10 cellular contexts compared by ENCODE assay signal in the genomic region with DNA sequence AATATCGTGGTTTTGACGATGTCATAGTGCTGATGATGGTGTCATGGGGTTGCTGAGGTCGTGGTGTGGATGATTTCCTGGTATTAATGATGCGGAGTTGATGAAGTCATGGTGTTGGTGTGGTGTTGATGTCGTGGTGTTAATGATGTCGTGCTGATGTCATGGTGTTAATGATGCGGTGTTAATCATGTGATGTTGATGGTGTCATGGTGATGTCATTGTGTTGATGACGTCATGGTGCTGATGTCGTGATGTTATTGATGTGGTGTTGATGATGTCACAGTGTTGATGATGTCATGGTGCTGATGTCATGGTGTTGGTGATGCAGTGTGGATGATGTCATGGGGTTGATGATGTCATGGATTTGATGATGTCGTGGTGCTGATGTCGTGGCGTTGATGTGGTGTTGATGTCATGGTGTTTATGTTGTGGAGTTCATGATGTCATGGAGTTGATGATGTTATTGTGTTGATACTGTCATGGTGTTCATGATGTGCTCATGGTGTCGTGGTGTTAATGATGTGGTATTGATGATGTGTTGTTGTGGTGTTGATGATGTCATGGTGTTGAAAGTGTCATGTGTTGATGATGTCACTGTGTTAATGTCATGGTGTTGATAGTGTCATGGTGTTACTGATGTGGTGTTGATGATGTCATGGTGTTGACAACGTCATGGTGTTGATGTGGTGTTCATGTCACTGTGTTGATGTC. TPM values are rescaled to one million over a fixed set of nuclear protein-coding genes. Genes with fewer than 3 reads are reported as not detected.
A peak's percentile ranks its signal among the peaks of the same experiment; 100 is the strongest.
DNase-seq lines count a peak whose midpoint lies in the region; ATAC-seq, FAIRE-seq and TF ChIP-seq lines count a peak whose summit lies in the region.
"Had no signal": no experiment of that assay in that cellular context is flagged by ENCODE, and none has a peak within 500 bp of the region (broad histone marks: within the 10 kb centered on the region; RNA-seq: fewer than 3 reads in every experiment).

No MANE protein-coding gene starts in this region.

- TF ChIP-seq CTCF in A549 (IDR thresholded peaks at IDR 0.05) (no peak), tibial nerve (IDR thresholded peaks at IDR 0.05) (no peak)

- CTCF ChIA-PET in A549 (lab: Yijun Ruan, JAX): no interaction called here

- 52% methylated on average over 14 of the region's 14 CpGs for WGBS in A549 (ENCODE audit: missing lambda C conversion rate)
- 94% methylated on average over 14 of the region's 14 CpGs for WGBS in tibial nerve, 2 donors

- H3K27me3 ChIP-seq in SJCRH30 (no peaks in the 10 kb centered on the region), tibial nerve (peaks cover 0 to 20% of the 10 kb centered on the region in 2 donors)

- DNase-seq in A549 (ENCODE audit: low read depth in 1 of 2, low spot score in 1 of 2): peak; percentile 26 to 76
- peak; percentile 26 for DNase-seq in DMS114 treated with DMSO at 0.1 percent for 48 hours (lab: John Stamatoyannopoulos, UW; ENCODE audit: unreplicated experiment)
- DNase-seq in SJCRH30: peak; percentile 17 to 34
- peak; percentile 29 to 49 for DNase-seq in dermis microvascular lymphatic vessel endothelial cell (ENCODE audit: low read depth in 2 of 2)
- no peak for DNase-seq in GDM1 (lab: John Stamatoyannopoulos, UW)
- no peak for DNase-seq in ecto neural progenitor cell (ENCODE audit: low spot score)
- no peak for DNase-seq in D341Med (ENCODE audit: low spot score)
- no peak for DNase-seq in tibial nerve (ENCODE audit: low spot score in 2 of 2)
- DNase-seq: NCI-H226 had no signal

- no peak for TF ChIP-seq RAD21 in A549 (conservative IDR thresholded peaks at IDR 0.05 in 1 of 2, IDR thresholded peaks at IDR 0.05 in 1 of 2)

- H3K36me3 ChIP-seq in SJCRH30 (no peaks in the 10 kb centered on the region), tibial nerve (no peaks in the 10 kb centered on the region)

- TF ChIP-seq EP300 in A549 (IDR thresholded peaks at IDR 0.05) (no peak), tibial nerve (IDR thresholded peaks at IDR 0.05) (no peak)

- H3K4me3 ChIP-seq in A549: no peak overlapping the region
- H3K4me3 ChIP-seq in SJCRH30: no peak overlapping the region
- no peak overlapping the region for H3K4me3 ChIP-seq in tibial nerve

- FAIRE-seq in A549 (lab: Jason Lieb, UNC): peak; percentile 28

- H3K4me1 ChIP-seq in A549 (no peaks in the 10 kb centered on the region), SJCRH30 (no peaks in the 10 kb centered on the region), tibial nerve (no peaks in the 10 kb centered on the region)

- H3K27ac ChIP-seq in A549 (no peak overlapping the region), SJCRH30 (no peak overlapping the region), tibial nerve (no peak overlapping the region)

- no peak for ATAC-seq in A549

- no peak overlapping the region for H3K4me2 ChIP-seq in A549

- no peaks in the 10 kb centered on the region for H3K9me3 ChIP-seq in A549
- H3K9me3 ChIP-seq in SJCRH30 (replicated peaks): no peaks in the 10 kb centered on the region
- H3K9me3 ChIP-seq in tibial nerve: no peaks in the 10 kb centered on the region

- TF ChIP-seq POLR2A in A549 (IDR thresholded peaks at IDR 0.05; ENCODE audit: low read length) (no peak), tibial nerve (IDR thresholded peaks at IDR 0.05) (no peak)

- POLR2A ChIA-PET in A549 (lab: Yijun Ruan, JAX): no interaction called here

TF ChIP-seq in A549, 52 proteins besides CTCF, POLR2A, EP300 and RAD21:
- 0 out of 2 replicates have a peak, but pooled peaks have one; percentile 8 for TF ChIP-seq FOXS1 (CRISPR knock-in tag; IDR thresholded peaks at IDR 0.05)
- no peak for TF ChIP-seq FOSL2 (IDR thresholded peaks at IDR 0.05)
- peak; percentile 88 for TF ChIP-seq FOSL2 (CRISPR knock-in tag; IDR thresholded peaks at IDR 0.05)
- no peak for TF ChIP-seq JUNB (IDR thresholded peaks at IDR 0.05)
- no peak for TF ChIP-seq TFCP2L1 (CRISPR knock-in tag; IDR thresholded peaks at IDR 0.05)
- TF ChIP-seq CHD2 (IDR thresholded peaks at IDR 0.05; ENCODE audit: low read length, partially characterized antibody): no peak
- TF ChIP-seq HES2 (IDR thresholded peaks at IDR 0.05): no peak

RNA-seq across cellular contexts. Expression of gene RIMBP2, which starts 48.5 kb away (rescaled TPM):
- polyA plus RNA-seq in A549 (2011; rRNA removed) (0.07 TPM in 1 of 2 replicates, not detected in the other), A549 (2017; fragmentation: RNase III; extraction: RNeasy Plus Mini Kit Qiagen cat#74134 plus additional on column Dnase treatment) (not detected in 3 replicates)
- polyA plus RNA-seq in A549 (2012; cell fraction: cytosol; rRNA removed): 0.04 TPM in 1 of 2 replicates, not detected in the other
- not detected in 2 replicates for polyA plus RNA-seq in A549 (2012; cell fraction: nucleus; rRNA removed)
- polyA minus RNA-seq in A549 (2011; rRNA and poly(A)+ RNA removed): not detected in 2 replicates
- total RNA-seq in SJCRH30 (2014; rRNA removed; shearing (Covaris generic)): not detected in 2 replicates
- total RNA-seq in dermis microvascular lymphatic vessel endothelial cell (not detected in 2 replicates), tibial nerve (1 to 10 TPM in 2 of 4 donors, under 1 TPM in 1, not detected in 1; 0.22 to 1.4 (median 1.2) TPM)
- total RNA-seq: subcutaneous adipose tissue had no signal

Comparison
In these comparisons a context has a peak if more than half of its experiments do, and no peak if none do; other contexts are left out.
1. DNase-seq: peak in A549 (2 of 2), DMS114 treated with DMSO at 0.1 percent for 48 hours (single experiment), SJCRH30 (2 of 2) and dermis microvascular lymphatic vessel endothelial cell (2 of 2); none in GDM1 (single experiment), ecto neural progenitor cell (single experiment), D341Med (single experiment) and tibial nerve (0 of 2).